1 cellular context compared by ENCODE assay signal in genomic region chr9:95211028-95211427, GRCh38.
TF ChIP-seq lines count a peak whose summit lies in the region.

No MANE protein-coding gene starts in this region.

TF ChIP-seq in GM12878, 131 proteins besides CTCF, POLR2A, EP300 and RAD21 (continued from another document):
- no peak for TF ChIP-seq SMAD5 (IDR thresholded peaks at IDR 0.05; ENCODE audit: low read depth)
- no peak for TF ChIP-seq MYB (IDR thresholded peaks at IDR 0.05; ENCODE audit: borderline replicate concordance, low read depth, low read length)
- no peak for TF ChIP-seq NFYA (IDR thresholded peaks at IDR 0.05; ENCODE audit: borderline replicate concordance, low read depth, low read length)
- TF ChIP-seq IKZF2 (IDR thresholded peaks at IDR 0.05) = no peak
